5 cellular contexts compared by ENCODE assay signal in genomic region chr17:42885806-42886205, GRCh38. TPM values are rescaled to one million over a fixed set of nuclear protein-coding genes. Genes with fewer than 3 reads are reported as not detected.
"Had no signal": no experiment of that assay in that cellular context is flagged by ENCODE, and none has a peak within 500 bp of the region (broad histone marks: within the 10 kb centered on the region; RNA-seq: fewer than 3 reads in every experiment).

No MANE protein-coding gene starts in this region.

RNA-seq across cellular contexts. Expression of gene G6PC1, which starts 14.8 kb away (rescaled TPM):
- total RNA-seq: M059J, PC-3, Right ventricle myocardium superior, SJSA1 had no signal
- polyA plus RNA-seq: SK-N-SH had no signal

RNA-seq across cellular contexts. Expression of gene AOC3, which starts 34.8 kb away (rescaled TPM):
- total RNA-seq: SJSA1 had no signal

RNA-seq across cellular contexts. Expression of gene AOC2, which starts 41.4 kb away (rescaled TPM):
- total RNA-seq: M059J had no signal
